Comparison of ENCODE assay signal across 1 cellular context in genomic region chr9:135499326-135500070, GRCh38.
TF ChIP-seq lines count a peak whose summit lies in the region.

No MANE protein-coding gene starts in this region.

TF ChIP-seq in K562, 482 proteins besides CTCF, POLR2A, EP300 and RAD21 (continued from another document):
- TF ChIP-seq, protein P1, sequence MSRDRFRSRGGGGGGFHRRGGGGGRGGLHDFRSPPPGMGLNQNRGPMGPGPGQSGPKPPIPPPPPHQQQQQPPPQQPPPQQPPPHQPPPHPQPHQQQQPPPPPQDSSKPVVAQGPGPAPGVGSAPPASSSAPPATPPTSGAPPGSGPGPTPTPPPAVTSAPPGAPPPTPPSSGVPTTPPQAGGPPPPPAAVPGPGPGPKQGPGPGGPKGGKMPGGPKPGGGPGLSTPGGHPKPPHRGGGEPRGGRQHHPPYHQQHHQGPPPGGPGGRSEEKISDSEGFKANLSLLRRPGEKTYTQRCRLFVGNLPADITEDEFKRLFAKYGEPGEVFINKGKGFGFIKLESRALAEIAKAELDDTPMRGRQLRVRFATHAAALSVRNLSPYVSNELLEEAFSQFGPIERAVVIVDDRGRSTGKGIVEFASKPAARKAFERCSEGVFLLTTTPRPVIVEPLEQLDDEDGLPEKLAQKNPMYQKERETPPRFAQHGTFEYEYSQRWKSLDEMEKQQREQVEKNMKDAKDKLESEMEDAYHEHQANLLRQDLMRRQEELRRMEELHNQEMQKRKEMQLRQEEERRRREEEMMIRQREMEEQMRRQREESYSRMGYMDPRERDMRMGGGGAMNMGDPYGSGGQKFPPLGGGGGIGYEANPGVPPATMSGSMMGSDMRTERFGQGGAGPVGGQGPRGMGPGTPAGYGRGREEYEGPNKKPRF (IDR thresholded peaks at IDR 0.05; ENCODE audit: low read depth, low read length) = no peak
- TF ChIP-seq PHF20 (IDR thresholded peaks at IDR 0.05; ENCODE audit: partially characterized antibody) = no peak
- TF ChIP-seq NCOR1 (IDR thresholded peaks at IDR 0.05) = no peak
- TF ChIP-seq POU5F1 (IDR thresholded peaks at IDR 0.05; ENCODE audit: borderline replicate concordance, low read depth, low read length, partially characterized antibody) = no peak
- TF ChIP-seq, protein P2, sequence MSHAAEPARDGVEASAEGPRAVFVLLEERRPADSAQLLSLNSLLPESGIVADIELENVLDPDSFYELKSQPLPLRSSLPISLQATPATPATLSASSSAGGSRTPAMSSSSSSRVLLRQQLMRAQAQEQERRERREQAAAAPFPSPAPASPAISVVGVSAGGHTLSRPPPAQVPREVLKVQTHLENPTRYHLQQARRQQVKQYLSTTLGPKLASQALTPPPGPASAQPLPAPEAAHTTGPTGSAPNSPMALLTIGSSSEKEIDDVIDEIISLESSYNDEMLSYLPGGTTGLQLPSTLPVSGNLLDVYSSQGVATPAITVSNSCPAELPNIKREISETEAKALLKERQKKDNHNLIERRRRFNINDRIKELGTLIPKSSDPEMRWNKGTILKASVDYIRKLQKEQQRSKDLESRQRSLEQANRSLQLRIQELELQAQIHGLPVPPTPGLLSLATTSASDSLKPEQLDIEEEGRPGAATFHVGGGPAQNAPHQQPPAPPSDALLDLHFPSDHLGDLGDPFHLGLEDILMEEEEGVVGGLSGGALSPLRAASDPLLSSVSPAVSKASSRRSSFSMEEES (CRISPR knock-in tag; IDR thresholded peaks at IDR 0.05) = peak; percentile 100
- no peak for TF ChIP-seq ZNF668 (CRISPR knock-in tag; IDR thresholded peaks at IDR 0.05)
- TF ChIP-seq RB1 (IDR thresholded peaks at IDR 0.05; ENCODE audit: low read depth) = peak; percentile 56
- no peak for TF ChIP-seq ZBTB12 (CRISPR knock-in tag; IDR thresholded peaks at IDR 0.05)
- peak; percentile 51; the same call in 1 of the 2 replicates for TF ChIP-seq MYC (IDR thresholded peaks at IDR 0.05; ENCODE audit: low read depth, low read length)
- TF ChIP-seq MYC (CRISPR knock-in tag; IDR thresholded peaks at IDR 0.05; ENCODE audit: borderline replicate concordance, low read depth) = no peak
- TF ChIP-seq, protein P3, sequence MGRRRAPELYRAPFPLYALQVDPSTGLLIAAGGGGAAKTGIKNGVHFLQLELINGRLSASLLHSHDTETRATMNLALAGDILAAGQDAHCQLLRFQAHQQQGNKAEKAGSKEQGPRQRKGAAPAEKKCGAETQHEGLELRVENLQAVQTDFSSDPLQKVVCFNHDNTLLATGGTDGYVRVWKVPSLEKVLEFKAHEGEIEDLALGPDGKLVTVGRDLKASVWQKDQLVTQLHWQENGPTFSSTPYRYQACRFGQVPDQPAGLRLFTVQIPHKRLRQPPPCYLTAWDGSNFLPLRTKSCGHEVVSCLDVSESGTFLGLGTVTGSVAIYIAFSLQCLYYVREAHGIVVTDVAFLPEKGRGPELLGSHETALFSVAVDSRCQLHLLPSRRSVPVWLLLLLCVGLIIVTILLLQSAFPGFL (CRISPR knock-in tag; IDR thresholded peaks at IDR 0.05) = no peak
- peak; percentile 67; the same call in 1 of the 2 replicates for TF ChIP-seq BMI1 (IDR thresholded peaks at IDR 0.05; ENCODE audit: low read length)
- TF ChIP-seq ZNF263 (CRISPR knock-in tag; IDR thresholded peaks at IDR 0.05; ENCODE audit: borderline replicate concordance) = peak; percentile 81
- no peak for TF ChIP-seq ZNF551 (CRISPR knock-in tag; IDR thresholded peaks at IDR 0.05)
- TF ChIP-seq MLLT1 (IDR thresholded peaks at IDR 0.05) = no peak
- no peak for TF ChIP-seq EHMT2 (IDR thresholded peaks at IDR 0.05)
- TF ChIP-seq ZBTB7A (IDR thresholded peaks at IDR 0.05; ENCODE audit: borderline replicate concordance, control insufficient read depth, low read depth, low read length) = no peak; the same call in 1 of the 2 replicates
- no peak for TF ChIP-seq RFX5 (IDR thresholded peaks at IDR 0.05; ENCODE audit: low read depth, low read length)
